In the genomic region with DNA sequence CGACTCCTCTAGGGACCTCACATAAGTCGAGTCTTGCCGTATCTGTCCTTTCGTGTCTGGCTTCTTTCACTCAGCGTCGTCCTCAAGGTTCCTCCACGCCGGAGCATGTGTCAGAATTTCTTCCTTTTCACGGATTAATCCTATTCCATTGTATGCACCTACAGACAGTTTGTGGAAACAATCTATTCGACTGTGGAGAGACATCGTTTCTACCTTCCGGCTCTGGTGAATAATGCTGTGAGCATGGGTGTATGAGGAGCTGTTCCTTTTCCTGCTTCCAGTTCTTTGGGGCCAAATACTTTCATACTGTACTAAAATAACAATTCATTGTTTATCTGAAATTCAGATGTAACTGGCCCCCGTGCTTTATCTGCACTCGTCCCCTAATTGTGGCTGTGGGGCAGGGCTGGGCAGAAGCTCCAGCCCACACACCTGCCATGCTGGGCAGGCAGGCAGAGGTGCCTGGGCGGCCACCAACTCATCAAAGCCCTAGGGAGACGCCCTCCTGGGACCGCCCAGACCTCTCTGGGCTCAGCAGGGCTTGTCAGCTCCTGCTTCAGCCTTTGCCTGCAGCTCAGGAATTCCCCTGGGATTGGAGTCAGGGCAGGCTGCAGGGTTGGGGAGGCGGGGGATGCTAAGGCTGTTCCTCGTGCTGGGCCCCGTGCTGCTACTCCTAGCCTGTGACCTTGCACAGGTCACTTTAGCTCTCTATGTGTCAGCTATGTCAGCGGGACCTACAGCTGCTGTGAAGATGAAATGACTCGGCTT, we compare ENCODE assay signal across 2 cellular contexts.
TF ChIP-seq lines count a peak whose summit lies in the region.

No MANE protein-coding gene starts in this region.

TF ChIP-seq in IMR-90, 13 proteins besides CTCF, POLR2A, EP300 and RAD21:
- no peak for TF ChIP-seq BHLHE40 (IDR thresholded peaks at IDR 0.05; ENCODE audit: low read depth, low read length)
- no peak for TF ChIP-seq CEBPB (IDR thresholded peaks at IDR 0.05; ENCODE audit: low read depth, low read length)
- no peak for TF ChIP-seq RFX5 (IDR thresholded peaks at IDR 0.05; ENCODE audit: low read depth, low read length)
- TF ChIP-seq MAFK (IDR thresholded peaks at IDR 0.05; ENCODE audit: low read depth, low read length), result no peak
- TF ChIP-seq RCOR1 (IDR thresholded peaks at IDR 0.05; ENCODE audit: insufficient replicate concordance, low read length), result no peak
- TF ChIP-seq SMC3 (IDR thresholded peaks at IDR 0.05; ENCODE audit: low read depth, low read length), result no peak
- no peak for TF ChIP-seq NFE2L2 (IDR thresholded peaks at IDR 0.05; ENCODE audit: low read depth, low read length)
- no peak for TF ChIP-seq MAZ (IDR thresholded peaks at IDR 0.05; ENCODE audit: borderline replicate concordance, low read depth, low read length)
- no peak for TF ChIP-seq CHD1 (IDR thresholded peaks at IDR 0.05; ENCODE audit: low read depth, low read length)
- TF ChIP-seq MXI1 (IDR thresholded peaks at IDR 0.05; ENCODE audit: borderline replicate concordance, low read depth, low read length), result no peak
- TF ChIP-seq, protein P1, sequence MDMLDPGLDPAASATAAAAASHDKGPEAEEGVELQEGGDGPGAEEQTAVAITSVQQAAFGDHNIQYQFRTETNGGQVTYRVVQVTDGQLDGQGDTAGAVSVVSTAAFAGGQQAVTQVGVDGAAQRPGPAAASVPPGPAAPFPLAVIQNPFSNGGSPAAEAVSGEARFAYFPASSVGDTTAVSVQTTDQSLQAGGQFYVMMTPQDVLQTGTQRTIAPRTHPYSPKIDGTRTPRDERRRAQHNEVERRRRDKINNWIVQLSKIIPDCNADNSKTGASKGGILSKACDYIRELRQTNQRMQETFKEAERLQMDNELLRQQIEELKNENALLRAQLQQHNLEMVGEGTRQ (IDR thresholded peaks at IDR 0.05; ENCODE audit: low read depth, low read length), result no peak
- TF ChIP-seq, protein P2, sequence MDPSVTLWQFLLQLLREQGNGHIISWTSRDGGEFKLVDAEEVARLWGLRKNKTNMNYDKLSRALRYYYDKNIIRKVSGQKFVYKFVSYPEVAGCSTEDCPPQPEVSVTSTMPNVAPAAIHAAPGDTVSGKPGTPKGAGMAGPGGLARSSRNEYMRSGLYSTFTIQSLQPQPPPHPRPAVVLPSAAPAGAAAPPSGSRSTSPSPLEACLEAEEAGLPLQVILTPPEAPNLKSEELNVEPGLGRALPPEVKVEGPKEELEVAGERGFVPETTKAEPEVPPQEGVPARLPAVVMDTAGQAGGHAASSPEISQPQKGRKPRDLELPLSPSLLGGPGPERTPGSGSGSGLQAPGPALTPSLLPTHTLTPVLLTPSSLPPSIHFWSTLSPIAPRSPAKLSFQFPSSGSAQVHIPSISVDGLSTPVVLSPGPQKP (IDR thresholded peaks at IDR 0.05; ENCODE audit: borderline replicate concordance, low read depth, low read length), result no peak
- no peak for TF ChIP-seq FOS (IDR thresholded peaks at IDR 0.05; ENCODE audit: low read depth, low read length)

TF ChIP-seq in GM12878, 131 proteins besides CTCF, POLR2A, EP300 and RAD21:
- TF ChIP-seq SMARCA5 (IDR thresholded peaks at IDR 0.05), result no peak
- peak; percentile 60 for TF ChIP-seq MEF2B (IDR thresholded peaks at IDR 0.05; ENCODE audit: partially characterized antibody, poor library complexity, severe bottlenecking)
